In the genomic region with DNA sequence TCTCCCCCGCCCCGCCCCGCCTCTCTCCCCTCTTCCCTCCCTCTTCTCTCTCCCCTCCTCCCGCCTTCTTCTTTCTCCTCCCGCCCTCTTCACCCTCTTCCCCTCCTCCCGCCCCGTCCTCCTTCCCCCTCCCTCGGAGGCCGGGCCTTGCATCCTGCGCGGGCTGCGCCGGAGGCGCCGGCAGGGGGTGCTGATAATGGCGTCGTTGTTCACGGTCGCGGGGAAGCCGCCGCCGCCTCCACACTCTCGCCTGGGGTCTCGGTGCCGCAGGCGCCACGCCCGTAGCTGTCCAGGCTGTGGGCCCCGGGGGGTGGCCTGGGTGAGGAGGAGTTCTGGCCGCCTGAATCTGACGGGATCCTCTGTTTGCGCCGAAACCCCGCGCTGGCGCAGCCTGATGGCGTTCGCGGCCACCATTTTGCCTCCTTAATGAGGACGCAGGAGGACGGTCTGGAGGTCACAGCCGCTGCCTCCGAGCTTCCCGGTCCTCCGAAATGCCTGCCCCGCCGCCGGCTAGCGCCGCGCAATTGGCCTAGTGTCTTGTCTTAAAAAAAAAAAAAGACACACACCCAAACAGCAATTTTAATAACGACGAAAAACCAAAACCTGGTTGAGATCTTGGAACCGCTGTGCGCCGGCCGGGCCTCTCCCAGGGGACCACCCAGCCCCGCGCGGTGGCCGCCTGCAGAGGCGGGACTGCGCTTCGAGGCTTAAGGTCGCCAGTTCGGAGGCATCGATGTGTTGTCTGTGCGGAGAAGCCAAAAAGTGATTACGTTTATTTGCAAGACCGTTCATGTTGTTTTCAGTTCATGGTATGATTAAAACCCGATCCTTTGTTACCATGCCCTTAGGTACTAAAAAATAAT, we compare ENCODE assay signal across 8 cellular contexts.
DNase-seq lines count a peak whose midpoint lies in the region; ATAC-seq and TF ChIP-seq lines count a peak whose summit lies in the region.

No MANE protein-coding gene starts in this region.

- CTCF ChIA-PET in IMR-90 (lab: Yijun Ruan, JAX), result interaction anchor here (0.5 to 1.3 kb wide), 2 partner anchors 72 to 140 kb away, joined by 6 read pairs; no protein-coding TSS in a partner anchor

- in situ Hi-C loops in IMR-90 (cut with MboI; ENCODE audit: low sequenced_read_pairs), result no loop called here

- TF ChIP-seq CTCF in IMR-90 (conservative IDR thresholded peaks at IDR 0.05; ENCODE audit: low read depth, low read length) (peak; percentile 65), OCI-LY3 (IDR thresholded peaks at IDR 0.05; ENCODE audit: low read depth, low read length) (peak; percentile 64)

- H3K9me3 ChIP-seq in IMR-90 (ENCODE audit: control insufficient read depth, insufficient read depth, low read length) (no peaks in the 10 kb centered on the region), OCI-LY3 (ENCODE audit: insufficient read depth, low read length) (no peaks in the 10 kb centered on the region)

- H3K4ac ChIP-seq in IMR-90 (ENCODE audit: low read depth, low read length), result peak overlapping the region; percentile 97

- peak overlapping the region; percentile 21; the same call in 1 of the 2 replicates for H2BK20ac ChIP-seq in IMR-90 (ENCODE audit: low read depth, low read length)

- H3K4me1 ChIP-seq in IMR-90 (ENCODE audit: control insufficient read depth, insufficient read depth, low read length) (peaks cover 7% of the 10 kb centered on the region), OCI-LY3 (ENCODE audit: low read length) (peaks cover 6% of the 10 kb centered on the region)

- H3K56ac ChIP-seq in IMR-90 (ENCODE audit: extremely low read depth, insufficient read depth, low read length), result peak overlapping the region; percentile 97

- peak overlapping the region; percentile 83; the same call in 1 of the 2 replicates for H2AK5ac ChIP-seq in IMR-90 (ENCODE audit: low read depth, low read length)

- peak overlapping the region; percentile 97 for H2AK9ac ChIP-seq in IMR-90 (replicated peaks; ENCODE audit: low read depth, low read length, poor library complexity)

- H3K4me2 ChIP-seq in IMR-90 (ENCODE audit: low read depth, low read length) (peak overlapping the region; percentile 91), OCI-LY3 (ENCODE audit: low read length) (peak overlapping the region; percentile 71)

- peak overlapping the region; percentile 66; the same call in 1 of the 3 replicates for H2BK15ac ChIP-seq in IMR-90 (ENCODE audit: low read depth, low read length)

- peak overlapping the region; percentile 99 for H3K14ac ChIP-seq in IMR-90 (replicated peaks; ENCODE audit: low read depth, low read length)

- H3K9ac ChIP-seq in IMR-90 (ENCODE audit: low read depth, low read length) (peak overlapping the region; percentile 98), OCI-LY3 (ENCODE audit: low read length) (peak overlapping the region; percentile 82)

- intact Hi-C loops in IMR-90 (cut with micrococcal nuclease), result loop anchor here (1.0 to 2.0 kb wide), 3 partner anchors 72 to 370 kb away; a partner anchor contains a TSS

- peak overlapping the region; percentile 98 for H2BK5ac ChIP-seq in IMR-90 (ENCODE audit: low read depth, low read length, poor library complexity, severe bottlenecking)

- ATAC-seq in GM21529 (IDR thresholded peaks at IDR 0.05; ENCODE audit: unreplicated experiment) (peak; percentile 67), IMR-90 (ENCODE audit: low read depth) (peak; percentile 89)

- H3K27me3 ChIP-seq in IMR-90 (ENCODE audit: control insufficient read depth, insufficient read depth, low read length) (no peaks in the 10 kb centered on the region), OCI-LY3 (ENCODE audit: low read depth, low read length) (no peaks in the 10 kb centered on the region)

- H3K4me3 ChIP-seq in IMR-90 (ENCODE audit: insufficient read depth, low read depth, low read length) (peak overlapping the region; percentile 63), OCI-LY3 (ENCODE audit: low read length) (peak overlapping the region; percentile 75)

- peak overlapping the region; percentile 96 for H4K5ac ChIP-seq in IMR-90 (ENCODE audit: low read depth, low read length)

- no peaks in the 10 kb centered on the region for H3K36me3 ChIP-seq in IMR-90 (ENCODE audit: control insufficient read depth, insufficient read depth, low read length)
- no peaks in the 10 kb centered on the region for H3K36me3 ChIP-seq in OCI-LY3 (replicated peaks; ENCODE audit: low read depth, low read length)

- peaks cover 3% of the 10 kb centered on the region; the same call in 1 of the 2 replicates for H3K79me2 ChIP-seq in OCI-LY3 (ENCODE audit: low read length)

- peak; percentile 75 for TF ChIP-seq POLR2A in IMR-90 (IDR thresholded peaks at IDR 0.05; ENCODE audit: low read depth, low read length)

- peak; percentile 94 for DNase-seq in DMS153 treated with DMSO at 0.1 percent for 48 hours (lab: John Stamatoyannopoulos, UW; ENCODE audit: unreplicated experiment)
- DNase-seq in IMR-90, result peak; percentile 95
- DNase-seq in activated T-cell treated with anti-CD3 and anti-CD28 coated beads for 24 hours (ENCODE audit: low read depth), result peak; percentile 86
- DNase-seq in epithelial cell of prostate (ENCODE audit: low read depth, low spot score), result peak; percentile 75
- DNase-seq in mucosa of gallbladder (ENCODE audit: low spot score), result peak; percentile 92
- peak; percentile 89 for DNase-seq in stimulated activated CD8-positive, alpha-beta memory T cell treated with anti-CD3 and anti-CD28 coated beads, Interleukin-4, amount 100 ng/mL, for 24 hours (ENCODE audit: low read depth)

- H4K20me1 ChIP-seq in IMR-90 (ENCODE audit: insufficient read depth, low read length), result no peaks in the 10 kb centered on the region
- no peaks in the 10 kb centered on the region for H4K20me1 ChIP-seq in OCI-LY3 (ENCODE audit: insufficient read depth, low read length)

- H3K27ac ChIP-seq in IMR-90 (ENCODE audit: insufficient read depth, low read length) (peak overlapping the region; percentile 98), OCI-LY3 (ENCODE audit: low read length) (peak overlapping the region; percentile 91), epithelial cell of prostate (peak overlapping the region; percentile 95)

- POLR2A ChIA-PET in IMR-90 (lab: Charles Lee; ENCODE audit: unreplicated experiment), result interaction anchor here (0.6 to 0.7 kb wide), 2 partner anchors 138 to 1458 kb away, joined by 3 to 5 read pairs; no protein-coding TSS in a partner anchor

- WGBS in IMR-90 (ENCODE audit: extremely low coverage in 2 of 2, insufficient read length in 1 of 2), 2 experiments, result 0% methylated on average over 2 of the region's 72 CpGs; no CpG with 5 or more reads in 1 of the 2 experiments

- H2AFZ ChIP-seq in IMR-90 (replicated peaks; ENCODE audit: low read length, poor library complexity), result peak overlapping the region; percentile 98
- H2AFZ ChIP-seq in OCI-LY3 (ENCODE audit: low read depth, low read length), result peak overlapping the region; percentile 49

- no peaks in the 10 kb centered on the region for H3K9me1 ChIP-seq in IMR-90 (ENCODE audit: insufficient read depth, low read length)

- H4K91ac ChIP-seq in IMR-90 (ENCODE audit: insufficient read depth, low read depth, low read length), result peak overlapping the region; percentile 91

- peak; percentile 43; the same call in 1 of the 2 replicates for TF ChIP-seq RAD21 in IMR-90 (IDR thresholded peaks at IDR 0.05; ENCODE audit: low read length)

- TSS peak; percentile 52 for BruUV-seq in IMR-90 (replicated peaks; lab: Mats Ljungman, UMichigan)

- dilution Hi-C loops in IMR-90 (cut with HindIII; ENCODE audit: low sequenced_read_pairs, unreplicated experiment), result no loop called here

- H4K8ac ChIP-seq in IMR-90 (ENCODE audit: low read depth in 2 of 2, low read length in 2 of 2), result peak overlapping the region; percentile 87 to 95

- peaks cover 10 to 12% of the 10 kb centered on the region in 2 experiments for H3K79me1 ChIP-seq in IMR-90 (ENCODE audit: low read depth in 1 of 2, low read length in 2 of 2)

- peak overlapping the region; percentile 85 for H2BK120ac ChIP-seq in IMR-90 (ENCODE audit: low read depth, low read length)

- H3K23ac ChIP-seq in IMR-90 (ENCODE audit: low read depth, low read length), result peak overlapping the region; percentile 97

- H3K18ac ChIP-seq in IMR-90 (ENCODE audit: low read depth, low read length), result peak overlapping the region; percentile 74

TF ChIP-seq in IMR-90, 13 proteins besides CTCF, POLR2A, EP300 and RAD21:
- TF ChIP-seq SMC3 (IDR thresholded peaks at IDR 0.05; ENCODE audit: low read depth, low read length) (peak; percentile 22), BHLHE40 (IDR thresholded peaks at IDR 0.05; ENCODE audit: low read depth, low read length) (peak; percentile 54; the same call in 1 of the 2 replicates), RCOR1 (IDR thresholded peaks at IDR 0.05; ENCODE audit: insufficient replicate concordance, low read length) (no peak), CEBPB (IDR thresholded peaks at IDR 0.05; ENCODE audit: low read depth, low read length) (no peak), MXI1 (IDR thresholded peaks at IDR 0.05; ENCODE audit: borderline replicate concordance, low read depth, low read length) (peak; percentile 75), MAZ (IDR thresholded peaks at IDR 0.05; ENCODE audit: borderline replicate concordance, low read depth, low read length) (peak; percentile 99)
- TF ChIP-seq, protein P1, sequence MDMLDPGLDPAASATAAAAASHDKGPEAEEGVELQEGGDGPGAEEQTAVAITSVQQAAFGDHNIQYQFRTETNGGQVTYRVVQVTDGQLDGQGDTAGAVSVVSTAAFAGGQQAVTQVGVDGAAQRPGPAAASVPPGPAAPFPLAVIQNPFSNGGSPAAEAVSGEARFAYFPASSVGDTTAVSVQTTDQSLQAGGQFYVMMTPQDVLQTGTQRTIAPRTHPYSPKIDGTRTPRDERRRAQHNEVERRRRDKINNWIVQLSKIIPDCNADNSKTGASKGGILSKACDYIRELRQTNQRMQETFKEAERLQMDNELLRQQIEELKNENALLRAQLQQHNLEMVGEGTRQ (IDR thresholded peaks at IDR 0.05; ENCODE audit: low read depth, low read length), result peak; percentile 38; the same call in 1 of the 2 replicates

Comparison
In these comparisons a context has a peak if more than half of its experiments do, and no peak if none do; other contexts are left out.
1. Peak in every context shown above with its lines: DNase-seq, ATAC-seq, H3K4me3 ChIP-seq and H3K27ac ChIP-seq.